8 cellular contexts compared by ENCODE assay signal in genomic region chr5:31531888-31532710, GRCh38.
DNase-seq lines count a peak whose midpoint lies in the region; ATAC-seq, FAIRE-seq and TF ChIP-seq lines count a peak whose summit lies in the region.

Gene C5orf22, plus strand, starts transcription at chr5:31532301. Its CDS starts 92 bp downstream, at chr5:31532393.
Gene DROSHA, minus strand, starts transcription at chr5:31532093. Its CDS starts 3,034 bp downstream, at chr5:31529059.

- no peaks in the 10 kb centered on the region for H3K9me3 Mint-ChIP-seq in central memory CD8-positive, alpha-beta T cell

- DNase-seq in AG09319 (ENCODE audit: extremely low read depth, low read depth) (peak; percentile 82), NCI-H345 treated with DMSO at 0.1 percent for 48 hours (lab: John Stamatoyannopoulos, UW; ENCODE audit: unreplicated experiment) (peak; percentile 95)
- DNase-seq in activated CD4-positive, CD25-positive, alpha-beta regulatory T cell (lab: John Stamatoyannopoulos, UW): peak; percentile 71 to 82 (median 80)
- peak; percentile 76 to 77 for DNase-seq in central memory CD8-positive, alpha-beta T cell (ENCODE audit: low spot score in 2 of 2)
- peak; percentile 89 for DNase-seq in stimulated activated CD4-positive, alpha-beta T cell treated with anti-CD3 and anti-CD28 coated beads, Interleukin-12 subunit alpha, Interleukin-12 subunit beta, amount 100 ng/mL, for 4 hours

- peaks cover 59% of the 10 kb centered on the region for H3K4me1 Mint-ChIP-seq in central memory CD8-positive, alpha-beta T cell

- no peaks in the 10 kb centered on the region for H3K27me3 Mint-ChIP-seq in central memory CD8-positive, alpha-beta T cell

- peak; percentile 96 for ATAC-seq in GM19023 (IDR thresholded peaks at IDR 0.05; ENCODE audit: unreplicated experiment)
- peak; percentile 96 for ATAC-seq in HG03280 (IDR thresholded peaks at IDR 0.05; ENCODE audit: unreplicated experiment)
- ATAC-seq in central memory CD8-positive, alpha-beta T cell (replicated peaks; ENCODE audit: extremely low read depth, poor library complexity, severe bottlenecking): peak; percentile 93

- peaks cover 51% of the 10 kb centered on the region for H3K36me3 Mint-ChIP-seq in central memory CD8-positive, alpha-beta T cell (ENCODE audit: insufficient read depth)

- TF ChIP-seq CTCF in AG09319 (IDR thresholded peaks at IDR 0.05; ENCODE audit: low read depth, low read length): no peak; the same call in 1 of the 2 replicates

- FAIRE-seq in islet of Langerhans (lab: Jason Lieb, UNC): peak; percentile 30

- peak within 1 kb of the TSS; percentile 98 for H3K4me3 Mint-ChIP-seq in central memory CD8-positive, alpha-beta T cell

- H3K27ac Mint-ChIP-seq in central memory CD8-positive, alpha-beta T cell (ENCODE audit: low read depth): peak within 1 kb of the TSS; percentile 96

Comparison
In these comparisons a context has a peak if more than half of its experiments do, and no peak if none do; other contexts are left out.
1. Peak in every context shown above with its lines: DNase-seq and ATAC-seq.